Comparison of ENCODE assay signal across 1 cellular context in the genomic region with DNA sequence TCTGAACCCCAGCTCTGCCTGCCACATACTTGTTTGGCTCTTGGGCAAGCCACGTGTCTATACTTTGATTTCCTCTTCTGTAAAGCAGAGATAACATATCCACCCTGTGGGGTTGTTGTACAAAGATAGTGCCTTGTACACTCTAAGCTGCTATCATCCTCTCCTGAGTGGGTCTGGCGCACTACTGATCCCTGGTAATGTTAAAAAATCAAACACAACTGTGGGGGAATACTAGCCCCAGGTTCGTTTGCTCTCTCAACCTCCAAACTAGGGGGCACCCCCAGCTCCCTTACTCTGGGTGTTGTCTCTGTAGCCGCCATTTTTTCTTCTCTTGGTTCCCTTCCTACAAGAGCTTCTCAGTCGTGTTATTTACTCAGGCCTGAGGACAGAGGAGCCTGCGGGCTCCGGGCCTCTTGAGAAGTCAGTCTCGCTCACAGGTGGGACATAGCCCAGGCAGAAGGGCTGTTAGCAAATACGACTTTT.
A peak's percentile ranks its signal among the peaks of the same experiment; 100 is the strongest.
TF ChIP-seq lines count a peak whose summit lies in the region.

No MANE protein-coding gene starts in this region.

TF ChIP-seq in H1, 55 proteins besides CTCF, POLR2A, EP300 and RAD21:
- TF ChIP-seq YY1 (IDR thresholded peaks at IDR 0.05; ENCODE audit: low read depth, low read length) (0 out of 2 replicates have a peak, but pooled peaks have one; percentile 43), SIRT6 (IDR thresholded peaks at IDR 0.05; ENCODE audit: low read length) (no peak), NRF1 (IDR thresholded peaks at IDR 0.05; ENCODE audit: low read depth, low read length) (no peak), TEAD4 (IDR thresholded peaks at IDR 0.05; ENCODE audit: low read depth, low read length) (no peak), CHD1 (IDR thresholded peaks at IDR 0.05; ENCODE audit: low read depth, low read length) (no peak)
